Comparison of ENCODE assay signal across 8 cellular contexts in genomic region chr3:45688882-45689786, GRCh38. TPM values are rescaled to one million over a fixed set of nuclear protein-coding genes. Genes with fewer than 3 reads are reported as not detected.
DNase-seq lines count a peak whose midpoint lies in the region; ATAC-seq, FAIRE-seq and TF ChIP-seq lines count a peak whose summit lies in the region.

A gene with protein sequence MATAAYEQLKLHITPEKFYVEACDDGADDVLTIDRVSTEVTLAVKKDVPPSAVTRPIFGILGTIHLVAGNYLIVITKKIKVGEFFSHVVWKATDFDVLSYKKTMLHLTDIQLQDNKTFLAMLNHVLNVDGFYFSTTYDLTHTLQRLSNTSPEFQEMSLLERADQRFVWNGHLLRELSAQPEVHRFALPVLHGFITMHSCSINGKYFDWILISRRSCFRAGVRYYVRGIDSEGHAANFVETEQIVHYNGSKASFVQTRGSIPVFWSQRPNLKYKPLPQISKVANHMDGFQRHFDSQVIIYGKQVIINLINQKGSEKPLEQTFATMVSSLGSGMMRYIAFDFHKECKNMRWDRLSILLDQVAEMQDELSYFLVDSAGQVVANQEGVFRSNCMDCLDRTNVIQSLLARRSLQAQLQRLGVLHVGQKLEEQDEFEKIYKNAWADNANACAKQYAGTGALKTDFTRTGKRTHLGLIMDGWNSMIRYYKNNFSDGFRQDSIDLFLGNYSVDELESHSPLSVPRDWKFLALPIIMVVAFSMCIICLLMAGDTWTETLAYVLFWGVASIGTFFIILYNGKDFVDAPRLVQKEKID (plus strand): TSS chr3:45689396. CDS start chr3:45689466, 70 bp downstream.

- TF ChIP-seq EP300 in esophagus muscularis mucosa (IDR thresholded peaks at IDR 0.05): no peak

- H3K9me3 Mint-ChIP-seq in activated T-cell treated with anti-CD3 and anti-CD28 coated beads, Interleukin-2, amount 50 U/mL, for 72 hours: no peaks in the 10 kb centered on the region

- H3K4me3 ChIP-seq in esophagus muscularis mucosa (peak within 1 kb of the TSS; percentile 65 to 82 (median 82)), muscle layer of duodenum (ENCODE audit: low read depth in 1 of 2, low read length in 2 of 2) (peak within 1 kb of the TSS; percentile 90 to 92)

- DNase-seq in DMS79 (lab: John Stamatoyannopoulos, UW) (peak; percentile 82), RCC 7860 (ENCODE audit: low spot score) (peak; percentile 94), esophagus muscularis mucosa (ENCODE audit: extremely low spot score) (peak; percentile 99)
- peak; percentile 96 to 97 for DNase-seq in activated T-cell treated with anti-CD3 and anti-CD28 coated beads, Interleukin-2, amount 50 U/mL, for 72 hours
- DNase-seq in stimulated activated CD8-positive, alpha-beta memory T cell treated with anti-CD3 and anti-CD28 coated beads, Interleukin-7, amount 100 ng/mL, for 4 hours (ENCODE audit: low read depth in 2 of 2): peak; percentile 90 to 95

- H3K4me3 Mint-ChIP-seq in activated T-cell treated with anti-CD3 and anti-CD28 coated beads, Interleukin-2, amount 50 U/mL, for 72 hours: peak within 1 kb of the TSS; percentile 87 to 92

- H3K4me1 Mint-ChIP-seq in activated T-cell treated with anti-CD3 and anti-CD28 coated beads, Interleukin-2, amount 50 U/mL, for 72 hours (ENCODE audit: low read depth): peaks cover 46% of the 10 kb centered on the region

- peak; percentile 79 for FAIRE-seq in RCC 7860 (lab: Jason Lieb, UNC)

- ATAC-seq in GM21786 (IDR thresholded peaks at IDR 0.05; ENCODE audit: unreplicated experiment): peak; percentile 83
- ATAC-seq in activated T-cell treated with anti-CD3 and anti-CD28 coated beads, Interleukin-2, amount 50 U/mL, for 72 hours (replicated peaks in 1 of 2): peak; percentile 82 to 83

- H3K27me3 ChIP-seq in esophagus muscularis mucosa (no peaks in the 10 kb centered on the region), muscle layer of duodenum (ENCODE audit: low read depth, low read length) (no peaks in the 10 kb centered on the region)

- H3K36me3 Mint-ChIP-seq in activated T-cell treated with anti-CD3 and anti-CD28 coated beads, Interleukin-2, amount 50 U/mL, for 72 hours (ENCODE audit: insufficient read depth in 2 of 2): peaks cover 14 to 24% of the 10 kb centered on the region in 2 donors

- no peaks in the 10 kb centered on the region for H3K27me3 Mint-ChIP-seq in activated T-cell treated with anti-CD3 and anti-CD28 coated beads, Interleukin-2, amount 50 U/mL, for 72 hours (ENCODE audit: low read depth)

- intact Hi-C loops in esophagus muscularis mucosa (cut with DNase I): no loop called here

- peak; percentile 69 for TF ChIP-seq POLR2A in esophagus muscularis mucosa (IDR thresholded peaks at IDR 0.05; ENCODE audit: low read depth)

- no peaks in the 10 kb centered on the region for H3K9me3 ChIP-seq in KOPT-K1 (ENCODE audit: insufficient read depth, low read length, poor library complexity, severe bottlenecking)
- H3K9me3 ChIP-seq in esophagus muscularis mucosa: no peaks in the 10 kb centered on the region
- no peaks in the 10 kb centered on the region for H3K9me3 ChIP-seq in muscle layer of duodenum (ENCODE audit: control insufficient read depth in 1 of 2, low read length in 2 of 2)

- H3K4me1 ChIP-seq in esophagus muscularis mucosa (peaks cover 48 to 57% (median 53%) of the 10 kb centered on the region in 4 donors), muscle layer of duodenum (ENCODE audit: control insufficient read depth in 1 of 2, insufficient read depth in 2 of 2, low read length in 2 of 2) (peaks cover 0 to 34% of the 10 kb centered on the region in 2 donors)

- H3K36me3 ChIP-seq in KOPT-K1 (ENCODE audit: insufficient read depth, low read length) (peaks cover 26% of the 10 kb centered on the region), esophagus muscularis mucosa (peaks cover 0 to 5% (median 0%) of the 10 kb centered on the region in 4 donors), muscle layer of duodenum (ENCODE audit: control insufficient read depth in 1 of 2, insufficient read depth in 2 of 2, low read length in 2 of 2) (peaks cover 4% of the 10 kb centered on the region in 2 donors)

- WGBS in esophagus muscularis mucosa: under 1% methylated on average over 67 of the region's 81 CpGs

- H3K27ac ChIP-seq in KOPT-K1 (ENCODE audit: low read depth, low read length, poor library complexity, severe bottlenecking) (peak within 1 kb of the TSS; percentile 89), esophagus muscularis mucosa (replicated peaks in 1 of 4) (peak within 1 kb of the TSS; percentile 85 to 95 (median 92)), muscle layer of duodenum (ENCODE audit: low read length) (peak within 1 kb of the TSS; percentile 87)

- H3K27ac Mint-ChIP-seq in activated T-cell treated with anti-CD3 and anti-CD28 coated beads, Interleukin-2, amount 50 U/mL, for 72 hours: peak within 1 kb of the TSS; percentile 99

- no peak for TF ChIP-seq CTCF in esophagus muscularis mucosa (IDR thresholded peaks at IDR 0.05)

RNA-seq across cellular contexts. Expression of the gene that starts here (rescaled TPM):
- total RNA-seq in activated T-cell treated with anti-CD3 and anti-CD28 coated beads, Interleukin-2, amount 50 U/mL, for 72 hours: 10 to 100 TPM; 77.1 to 78.4 TPM
- total RNA-seq in esophagus muscularis mucosa: 10 to 100 TPM; 33.2 to 37.4 (median 36.2) TPM

Comparison
In these comparisons a context has a peak if more than half of its experiments do, and no peak if none do; other contexts are left out.
1. Peak in every context shown above with its lines: DNase-seq, ATAC-seq, H3K4me3 ChIP-seq and H3K27ac ChIP-seq.